In genomic region chr18:33729556-33729955, GRCh38 we compare ENCODE assay signal across 35 cellular contexts.
DNase-seq lines count a peak whose midpoint lies in the region; ATAC-seq and TF ChIP-seq lines count a peak whose summit lies in the region.
"Had no signal": no experiment of that assay in that cellular context is flagged by ENCODE, and none has a peak within 500 bp of the region (broad histone marks: within the 10 kb centered on the region; RNA-seq: fewer than 3 reads in every experiment).

No MANE protein-coding gene starts in this region.

- H3K4me3 Mint-ChIP-seq in stimulated activated naive B cell treated with anti-CD40 and anti-IgM and Interleukin-4, amounts not matched to agents 10 μg/mL and 1 μg/mL and 100 μg/mL, for 72 hours = no peak overlapping the region
- H3K4me3 Mint-ChIP-seq: CD4-positive, CD25-positive, alpha-beta regulatory T cell; endodermal cell; natural killer cell treated with Interleukin-12 subunit alpha and Interleukin-12 subunit beta and Interleukin-15 and Interleukin-18, amount 100 ng/mL, for 72 hours had no signal

- no peaks in the 10 kb centered on the region for H3K9me3 ChIP-seq in OCI-LY7 (ENCODE audit: low read length)
- H3K9me3 ChIP-seq: prostate gland, thyroid gland, uterus had no signal

- no peak for TF ChIP-seq POLR2A in GM18505 (IDR thresholded peaks at IDR 0.05; ENCODE audit: borderline replicate concordance, extremely low read depth, insufficient read depth, insufficient read length)

- no peak overlapping the region for H3K27ac ChIP-seq in OCI-LY7 (ENCODE audit: low read depth, low read length, poor library complexity, severe bottlenecking)
- H3K27ac ChIP-seq: brain microvascular endothelial cell, GM23248, prostate gland, thyroid gland, uterus, WERI-Rb-1 had no signal

- no peaks in the 10 kb centered on the region for H3K4me1 Mint-ChIP-seq in stimulated activated naive B cell treated with anti-CD40 and anti-IgM and Interleukin-4, amounts not matched to agents 10 μg/mL and 1 μg/mL and 100 μg/mL, for 72 hours
- H3K4me1 Mint-ChIP-seq: CD4-positive, CD25-positive, alpha-beta regulatory T cell; endodermal cell had no signal

- BruUV-seq in OCI-LY7 (replicated peaks; lab: Mats Ljungman, UMichigan) = no TSS peak

- no peak overlapping the region for H3K27ac Mint-ChIP-seq in stimulated activated naive B cell treated with anti-CD40 and anti-IgM and Interleukin-4, amounts not matched to agents 10 μg/mL and 1 μg/mL and 100 μg/mL, for 72 hours
- H3K27ac Mint-ChIP-seq: activated naive CD4-positive, alpha-beta T cell treated with anti-CD3 and anti-CD28 coated beads, Interleukin-2, amount 50 U/mL, for 72 hours; CD4-positive, CD25-positive, alpha-beta regulatory T cell; endodermal cell; natural killer cell treated with Interleukin-12 subunit alpha and Interleukin-12 subunit beta and Interleukin-15 and Interleukin-18, amount 100 ng/mL, for 72 hours had no signal

- POLR2A ChIA-PET in OCI-LY7 (lab: Charles Lee) = interaction anchor here (1.3 kb wide), 1 partner anchor 9 kb away, joined by 3 read pairs; no protein-coding TSS in a partner anchor

- H4K20me1 ChIP-seq in OCI-LY7 (ENCODE audit: insufficient read depth, low read length) = no peaks in the 10 kb centered on the region

- CTCF ChIA-PET in OCI-LY7 (lab: Charles Lee; ENCODE audit: unreplicated experiment) = no interaction called here

- no peak overlapping the region for H2AFZ ChIP-seq in OCI-LY7 (ENCODE audit: low read length)
- H2AFZ ChIP-seq: GM23248 had no signal

- no peaks in the 10 kb centered on the region for H3K9me2 ChIP-seq in OCI-LY7 (ENCODE audit: insufficient read depth, low read length)

- DNase-seq in NCI-H146 (lab: John Stamatoyannopoulos, UW) = no peak
- DNase-seq in stimulated activated naive CD8-positive, alpha-beta T cell treated with anti-CD3 and anti-CD28 coated beads, Interleukin-15, Interleukin-2, amounts not matched to agents 100 U/mL and 50 U/mL, for 24 hours = no peak
- no peak for DNase-seq in OCI-LY7 (ENCODE audit: low spot score)
- DNase-seq in stimulated activated naive B cell treated with anti-CD40 and anti-IgM and Interleukin-4, amounts not matched to agents 10 μg/mL and 1 μg/mL and 100 μg/mL, for 72 hours = no peak
- DNase-seq: activated CD4-positive, alpha-beta T cell treated with anti-CD3 and anti-CD28 coated beads for 4 hours; activated CD8-positive, alpha-beta memory T cell treated with anti-CD3 and anti-CD28 coated beads for 24 hours; activated T-cell treated with anti-CD3 and anti-CD28 coated beads for 4 hours; AML-193; amygdala; brain microvascular endothelial cell; CD4-positive, CD25-positive, alpha-beta regulatory T cell; cerebellar nuclear complex; dermis blood vessel endothelial cell; DND-41; endodermal cell; GF-D8; GM23248; IMR-90; left colon; NCI-H1694; NCI-H446; NCI-H82; occipital lobe; stimulated activated CD4-positive, alpha-beta T cell treated with anti-CD3 and anti-CD28 coated beads, Interleukin-2, amount 100 ng/mL, for 48 hours; thyroid gland; uterus; WERI-Rb-1 had no signal

- H3K4me3 ChIP-seq in OCI-LY7 (ENCODE audit: low read depth, low read length, poor library complexity, severe bottlenecking) = no peak overlapping the region
- H3K4me3 ChIP-seq: GM23248, prostate gland, thyroid gland, uterus had no signal

- no peak overlapping the region for H3K4me2 ChIP-seq in OCI-LY7 (ENCODE audit: low read length)

- no peaks in the 10 kb centered on the region for H3K27me3 Mint-ChIP-seq in stimulated activated naive B cell treated with anti-CD40 and anti-IgM and Interleukin-4, amounts not matched to agents 10 μg/mL and 1 μg/mL and 100 μg/mL, for 72 hours
- H3K27me3 Mint-ChIP-seq: CD4-positive, CD25-positive, alpha-beta regulatory T cell; natural killer cell treated with Interleukin-12 subunit alpha and Interleukin-12 subunit beta and Interleukin-15 and Interleukin-18, amount 100 ng/mL, for 72 hours had no signal

- H3K79me2 ChIP-seq in OCI-LY7 (ENCODE audit: insufficient read depth, low read depth, low read length) = no peaks in the 10 kb centered on the region

- H3K9me3 Mint-ChIP-seq in stimulated activated naive B cell treated with anti-CD40 and anti-IgM and Interleukin-4, amounts not matched to agents 10 μg/mL and 1 μg/mL and 100 μg/mL, for 72 hours = no peaks in the 10 kb centered on the region
- H3K9me3 Mint-ChIP-seq: endodermal cell had no signal

- TF ChIP-seq CTCF in OCI-LY7 (conservative IDR thresholded peaks at IDR 0.05; ENCODE audit: low read length) = no peak

- H3K36me3 Mint-ChIP-seq in stimulated activated naive B cell treated with anti-CD40 and anti-IgM and Interleukin-4, amounts not matched to agents 10 μg/mL and 1 μg/mL and 100 μg/mL, for 72 hours = no peaks in the 10 kb centered on the region
- H3K36me3 Mint-ChIP-seq: activated naive CD4-positive, alpha-beta T cell treated with anti-CD3 and anti-CD28 coated beads, Interleukin-2, amount 50 U/mL, for 72 hours; CD4-positive, CD25-positive, alpha-beta regulatory T cell had no signal

- intact Hi-C loops in OCI-LY7 (cut with micrococcal nuclease; ENCODE audit: unreplicated experiment) = no loop called here

- H3K4me1 ChIP-seq in OCI-LY7 (ENCODE audit: insufficient read depth, low read length, poor library complexity, severe bottlenecking) = no peaks in the 10 kb centered on the region
- H3K4me1 ChIP-seq: prostate gland, thyroid gland, uterus had no signal

- peak; percentile 71 for ATAC-seq in GM18505 (IDR thresholded peaks at IDR 0.05; ENCODE audit: unreplicated experiment)
- peak; percentile 64 for ATAC-seq in GM19351 (IDR thresholded peaks at IDR 0.05; ENCODE audit: unreplicated experiment)
- peak; percentile 77 for ATAC-seq in HG02798 (IDR thresholded peaks at IDR 0.05; ENCODE audit: poor library complexity, unreplicated experiment)
- ATAC-seq in HG03432 (IDR thresholded peaks at IDR 0.05; ENCODE audit: unreplicated experiment) = peak; percentile 88
- ATAC-seq in stimulated activated naive CD8-positive, alpha-beta T cell treated with anti-CD3 and anti-CD28 coated beads, Interleukin-15, Interleukin-2, amounts not matched to agents 100 U/mL and 50 U/mL, for 24 hours = no peak
- ATAC-seq in stimulated activated naive B cell treated with anti-CD40 and anti-IgM and Interleukin-4, amounts not matched to agents 10 μg/mL and 1 μg/mL and 100 μg/mL, for 72 hours (replicated peaks) = no peak
- ATAC-seq: activated naive CD4-positive, alpha-beta T cell treated with anti-CD3 and anti-CD28 coated beads, Interleukin-2, amount 50 U/mL, for 72 hours; left colon; natural killer cell treated with Interleukin-12 subunit alpha and Interleukin-12 subunit beta and Interleukin-15 and Interleukin-18, amount 100 ng/mL, for 72 hours; sciatic nerve had no signal

- no peaks in the 10 kb centered on the region for H3K36me3 ChIP-seq in OCI-LY7 (ENCODE audit: insufficient read depth, low read length)
- H3K36me3 ChIP-seq: brain microvascular endothelial cell, prostate gland, thyroid gland, uterus, WERI-Rb-1 had no signal

Comparison
In these comparisons a context has a peak if more than half of its experiments do, and no peak if none do; other contexts are left out.
1. ATAC-seq: peak in GM18505 (single experiment), GM19351 (single experiment), HG02798 (single experiment) and HG03432 (single experiment); none in stimulated activated naive CD8-positive, alpha-beta T cell treated with anti-CD3 and anti-CD28 coated beads, Interleukin-15, Interleukin-2, amounts not matched to agents 100 U/mL and 50 U/mL, for 24 hours (single experiment) and stimulated activated naive B cell treated with anti-CD40 and anti-IgM and Interleukin-4, amounts not matched to agents 10 μg/mL and 1 μg/mL and 100 μg/mL, for 72 hours (0 of 2).